In the genomic region with DNA sequence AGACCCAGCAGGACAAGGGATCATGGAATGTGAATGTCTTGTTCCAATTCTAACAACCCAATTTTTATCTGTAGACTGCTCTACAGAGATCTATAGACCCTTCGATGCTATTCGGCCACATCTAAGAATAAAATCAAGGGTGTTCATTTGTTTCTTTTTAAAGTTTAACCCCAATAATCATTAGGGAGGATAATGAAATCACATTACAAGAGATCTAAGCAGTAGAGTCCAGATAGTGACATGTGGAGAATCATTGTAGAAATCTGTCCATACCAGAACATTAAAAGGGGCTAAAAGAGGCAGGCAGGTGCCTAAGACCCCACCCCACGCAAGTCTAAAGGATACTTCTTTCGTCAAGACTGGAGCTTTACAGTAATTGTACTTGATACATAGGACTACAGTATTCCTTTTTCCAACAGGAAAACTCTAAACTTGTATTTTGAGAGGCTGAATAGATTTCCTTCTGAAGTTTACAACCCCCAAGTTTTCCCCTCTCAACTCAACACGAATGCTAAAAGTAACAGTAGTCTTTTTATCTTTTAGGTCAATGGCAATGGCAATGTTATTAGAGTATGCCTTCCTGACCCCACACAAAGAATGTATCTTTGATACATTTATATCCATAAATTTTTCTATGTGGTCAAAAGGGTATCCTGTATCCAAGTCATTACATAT, we compare ENCODE assay signal across 14 cellular contexts.
DNase-seq lines count a peak whose midpoint lies in the region; ATAC-seq and TF ChIP-seq lines count a peak whose summit lies in the region.
"Had no signal": no experiment of that assay in that cellular context is flagged by ENCODE, and none has a peak within 500 bp of the region (broad histone marks: within the 10 kb centered on the region; RNA-seq: fewer than 3 reads in every experiment).

No MANE protein-coding gene starts in this region.

- H3K27ac ChIP-seq in A673 (ENCODE audit: low read depth, low read length, poor library complexity, severe bottlenecking) = peak overlapping the region; percentile 76
- H3K27ac ChIP-seq in OCI-LY1 (ENCODE audit: low read depth, low read length, poor library complexity, severe bottlenecking) = no peak overlapping the region
- peak overlapping the region; percentile 9 for H3K27ac ChIP-seq in fibroblast of lung (ENCODE audit: insufficient read depth, low read length)
- peak overlapping the region; percentile 80 to 85 (median 81) for H3K27ac ChIP-seq in gastrocnemius medialis

- no peaks in the 10 kb centered on the region for H3K27me3 ChIP-seq in A673 (replicated peaks; ENCODE audit: insufficient read depth, low read depth, low read length, poor library complexity)
- no peaks in the 10 kb centered on the region for H3K27me3 ChIP-seq in OCI-LY1 (ENCODE audit: insufficient read depth, low read length)
- no peaks in the 10 kb centered on the region for H3K27me3 ChIP-seq in fibroblast of lung (ENCODE audit: control insufficient read depth, insufficient read depth, low read length)
- H3K27me3 ChIP-seq in gastrocnemius medialis = no peaks in the 10 kb centered on the region
- H3K27me3 ChIP-seq: ovary had no signal

- H3K4me3 ChIP-seq in A673 (ENCODE audit: low read depth, low read length, poor library complexity, severe bottlenecking) (no peak overlapping the region), OCI-LY1 (ENCODE audit: low read depth, low read length, poor library complexity, severe bottlenecking) (no peak overlapping the region), fibroblast of lung (replicated peaks in 1 of 4; ENCODE audit: control extremely low read depth in 1 of 4, insufficient read depth in 1 of 4, low read depth in 3 of 4, low read length in 4 of 4) (no peak overlapping the region), gastrocnemius medialis (peak overlapping the region in 3 of 4 donors; percentile 49 to 50 (median 50))

- H3K9ac ChIP-seq in OCI-LY1 (ENCODE audit: low read length) (no peak overlapping the region), fibroblast of lung (ENCODE audit: insufficient read depth, low read length) (no peak overlapping the region)

- in situ Hi-C loops in gastrocnemius medialis (cut with MboI; ENCODE audit: low sequenced_read_pairs in 4 of 4) = loop anchor here in 2 of 4 donors (10.0 to 25.0 kb wide), 5 partner anchors 79 to 383 kb away; no protein-coding TSS in a partner anchor

- H3K9me3 ChIP-seq in A673 (ENCODE audit: low read depth, low read length, poor library complexity, severe bottlenecking) (no peaks in the 10 kb centered on the region), OCI-LY1 (ENCODE audit: low read length) (no peaks in the 10 kb centered on the region), fibroblast of lung (ENCODE audit: control insufficient read depth, insufficient read depth, low read depth, low read length) (no peaks in the 10 kb centered on the region), gastrocnemius medialis (no peaks in the 10 kb centered on the region)
- H3K9me3 ChIP-seq: ovary had no signal

- H2AFZ ChIP-seq in OCI-LY1 (ENCODE audit: low read length) = no peak overlapping the region
- no peak overlapping the region for H2AFZ ChIP-seq in fibroblast of lung (ENCODE audit: low read length)

- TF ChIP-seq CTCF in A673 (conservative IDR thresholded peaks at IDR 0.05; ENCODE audit: low read depth, low read length) = no peak
- TF ChIP-seq CTCF in OCI-LY1 (IDR thresholded peaks at IDR 0.05; ENCODE audit: low read length) = no peak
- TF ChIP-seq CTCF in fibroblast of lung (conservative IDR thresholded peaks at IDR 0.05 in 1 of 2, IDR thresholded peaks at IDR 0.05 in 1 of 2; ENCODE audit: low read depth in 1 of 2, low read length in 2 of 2) = no peak
- no peak for TF ChIP-seq CTCF in gastrocnemius medialis (IDR thresholded peaks at IDR 0.05 in 4 of 5, conservative IDR thresholded peaks at IDR 0.05 in 1 of 5)

- POLR2A ChIA-PET in A673 (lab: Charles Lee; ENCODE audit: low non-redundant PET) = no interaction called here

- intact Hi-C loops in A673 (cut with micrococcal nuclease; ENCODE audit: unreplicated experiment) (loop anchor here (5.0 to 10.0 kb wide), 3 partner anchors 52 to 1171 kb away; no protein-coding TSS in a partner anchor), gastrocnemius medialis (cut with DNase I; ENCODE audit: low total_unique reads) (loop anchor here (2.0 to 5.0 kb wide), 4 partner anchors 17 to 373 kb away; no protein-coding TSS in a partner anchor)

- H3K79me2 ChIP-seq in OCI-LY1 (ENCODE audit: insufficient read depth, low read length) (peaks cover 87% of the 10 kb centered on the region), fibroblast of lung (ENCODE audit: control insufficient read depth, insufficient read depth, low read length) (peaks cover 12% of the 10 kb centered on the region)

- H3K4me1 ChIP-seq in A673 (ENCODE audit: insufficient read depth, low read length, poor library complexity, severe bottlenecking) = peaks cover 64% of the 10 kb centered on the region
- H3K4me1 ChIP-seq in OCI-LY1 (ENCODE audit: insufficient read depth, low read length, severe bottlenecking) = peaks cover 66% of the 10 kb centered on the region
- H3K4me1 ChIP-seq in fibroblast of lung (ENCODE audit: control insufficient read depth, extremely low read depth, insufficient read depth, low read length) = peaks cover 16% of the 10 kb centered on the region
- peaks cover 63 to 91% of the 10 kb centered on the region in 2 donors for H3K4me1 ChIP-seq in gastrocnemius medialis

- CTCF ChIA-PET in A673 (lab: Charles Lee) = no interaction called here

- H3K9me2 ChIP-seq in OCI-LY1 (ENCODE audit: low read depth, low read length) = no peaks in the 10 kb centered on the region

- ATAC-seq in gastrocnemius medialis = no peak
- ATAC-seq in GM18520 (IDR thresholded peaks at IDR 0.05; ENCODE audit: unreplicated experiment) = no peak

- H4K20me1 ChIP-seq in OCI-LY1 (ENCODE audit: insufficient read depth, low read length) (peaks cover 5% of the 10 kb centered on the region; the same call in 1 of the 2 replicates), fibroblast of lung (ENCODE audit: control insufficient read depth, extremely low read depth, insufficient read depth, low read length) (no peaks in the 10 kb centered on the region)

- BruUV-seq in A673 (replicated peaks; lab: Mats Ljungman, UMichigan) = no TSS peak

- 0 out of 2 replicates have a peak, but pooled peaks cover 4% of the 10 kb centered on the region for H3F3A ChIP-seq in OCI-LY1 (ENCODE audit: insufficient read depth, low read length)

- H3K36me3 ChIP-seq in A673 (ENCODE audit: insufficient read depth, low read length, poor library complexity, severe bottlenecking) (no peaks in the 10 kb centered on the region), OCI-LY1 (ENCODE audit: insufficient read depth, low read length) (peaks cover 30% of the 10 kb centered on the region), fibroblast of lung (ENCODE audit: control insufficient read depth, insufficient read depth, low read length) (no peaks in the 10 kb centered on the region), gastrocnemius medialis (no peaks in the 10 kb centered on the region)
- H3K36me3 ChIP-seq: ovary had no signal

- TF ChIP-seq POLR2A in gastrocnemius medialis (IDR thresholded peaks at IDR 0.05) = no peak

- H3K4me2 ChIP-seq in OCI-LY1 (ENCODE audit: low read length) (peak overlapping the region; percentile 11; the same call in 1 of the 2 replicates), fibroblast of lung (ENCODE audit: extremely low read depth, insufficient read depth, low read length) (peak overlapping the region; percentile 65)

- no peak for DNase-seq in A673 (ENCODE audit: low spot score)
- no peak for DNase-seq in fibroblast of lung (ENCODE audit: low read depth in 2 of 2)
- no peak for DNase-seq in gastrocnemius medialis
- no peak for DNase-seq in NCI-H2081 treated with DMSO at 0.1 percent for 48 hours (lab: John Stamatoyannopoulos, UW)
- no peak for DNase-seq in NCI-H187 treated with DMSO at 0.1 percent for 48 hours (lab: John Stamatoyannopoulos, UW)
- no peak for DNase-seq in NOMO-1 treated with DMSO at 0.1 percent for 48 hours (lab: John Stamatoyannopoulos, UW; ENCODE audit: unreplicated experiment)
- DNase-seq: activated CD4-positive, alpha-beta T cell treated with anti-CD3 and anti-CD28 coated beads for 1 hour; activated naive CD4-positive, alpha-beta T cell treated with anti-CD3 and anti-CD28 coated beads, Interleukin-2, amount 50 U/mL, for 16 hours; Calu3; GOT3; MM.1S; ovary had no signal

Comparison
In these comparisons a context has a peak if more than half of its experiments do, and no peak if none do; other contexts are left out.
1. H3K4me3 ChIP-seq: peak in gastrocnemius medialis (3 of 4); none in A673 (single experiment), OCI-LY1 (single experiment) and fibroblast of lung (0 of 4).